ENCODE assay signal across 9 cellular contexts in genomic region chr11:61917043-61917356, GRCh38. TPM values are rescaled to one million over a fixed set of nuclear protein-coding genes. Genes with fewer than 3 reads are reported as not detected.
DNase-seq lines count a peak whose midpoint lies in the region; ATAC-seq and TF ChIP-seq lines count a peak whose summit lies in the region.
"Had no signal": no experiment of that assay in that cellular context is flagged by ENCODE, and none has a peak within 500 bp of the region (broad histone marks: within the 10 kb centered on the region; RNA-seq: fewer than 3 reads in every experiment).

No MANE protein-coding gene starts in this region.

- H3K4me1 ChIP-seq in mammary epithelial cell (ENCODE audit: insufficient read depth, low read length) = peaks cover 6% of the 10 kb centered on the region
- peaks cover 25% of the 10 kb centered on the region for H3K4me1 ChIP-seq in mesenchymal stem cell (ENCODE audit: control insufficient read depth, insufficient read depth, low read depth, low read length)

- H2AFZ ChIP-seq in mammary epithelial cell (ENCODE audit: low read depth, low read length) (peak overlapping the region; percentile 80), mesenchymal stem cell (ENCODE audit: low read depth, low read length) (peak overlapping the region; percentile 42)

- H3K27ac Mint-ChIP-seq in activated naive CD4-positive, alpha-beta T cell treated with anti-CD3 and anti-CD28 coated beads, Interleukin-2, amount 10 ng/mL, durations not matched to agents 7 days and 5 days = no peak overlapping the region
- no peak overlapping the region for H3K27ac Mint-ChIP-seq in type B pancreatic cell
- H3K27ac Mint-ChIP-seq: activated naive CD4-positive, alpha-beta T cell treated with anti-CD3 and anti-CD28 coated beads, Interleukin-2, amount 50 U/mL, for 72 hours had no signal

- H3K36me3 Mint-ChIP-seq in activated naive CD4-positive, alpha-beta T cell treated with anti-CD3 and anti-CD28 coated beads, Interleukin-2, amount 10 ng/mL, durations not matched to agents 7 days and 5 days = no peaks in the 10 kb centered on the region
- no peaks in the 10 kb centered on the region for H3K36me3 Mint-ChIP-seq in type B pancreatic cell

- CTCF ChIA-PET in activated naive CD4-positive, alpha-beta T cell treated with anti-CD3 and anti-CD28 coated beads, Interleukin-2, amount 10 ng/mL, durations not matched to agents 7 days and 5 days (lab: Charles Lee) = interaction anchor here (0.9 kb wide), 1 partner anchor 19 kb away, joined by 3 read pairs; no protein-coding TSS in a partner anchor
- CTCF ChIA-PET in mammary epithelial cell (lab: Charles Lee; ENCODE audit: low non-redundant PET) = no interaction called here

- BruUV-seq in mammary epithelial cell (replicated peaks; lab: Mats Ljungman, UMichigan) = no TSS peak

- H3K23ac ChIP-seq in mesenchymal stem cell (ENCODE audit: low read length in 2 of 2) = peak overlapping the region in 1 of 2 experiments; percentile 77

- H3K27me3 ChIP-seq in mammary epithelial cell (ENCODE audit: insufficient read depth, low read length) (peaks cover 6% of the 10 kb centered on the region), mesenchymal stem cell (ENCODE audit: control insufficient read depth in 1 of 2, insufficient read depth in 1 of 2, low read length in 2 of 2) (peaks cover 0 to 52% of the 10 kb centered on the region in 2 experiments)

- no peak for DNase-seq in activated naive CD4-positive, alpha-beta T cell treated with anti-CD3 and anti-CD28 coated beads, Interleukin-2, amount 10 ng/mL, durations not matched to agents 7 days and 5 days
- no peak for DNase-seq in activated naive CD4-positive, alpha-beta T cell treated with Interleukin-2 at 50 U/mL for 16 hours
- no peak for DNase-seq in mammary epithelial cell
- DNase-seq in mesenchymal stem cell = no peak
- no peak for DNase-seq in type B pancreatic cell (ENCODE audit: extremely low spot score, unreplicated experiment)
- no peak for DNase-seq in UCSD-AML1 (lab: John Stamatoyannopoulos, UW; ENCODE audit: unreplicated experiment)
- no peak for DNase-seq in NCI-H774 (lab: John Stamatoyannopoulos, UW)

- H3K27ac ChIP-seq in mammary epithelial cell (ENCODE audit: insufficient read depth, low read depth, low read length) (no peak overlapping the region), mesenchymal stem cell (ENCODE audit: low read length, poor library complexity, severe bottlenecking) (no peak overlapping the region)

- H3K4me2 ChIP-seq in mammary epithelial cell (ENCODE audit: insufficient read depth, low read depth, low read length) (peak overlapping the region; percentile 98), mesenchymal stem cell (ENCODE audit: low read length, poor library complexity, severe bottlenecking) (peak overlapping the region; percentile 83)

- H2BK12ac ChIP-seq in mesenchymal stem cell (ENCODE audit: low read length in 2 of 2) = peak overlapping the region in 1 of 2 experiments; percentile 74

- peak overlapping the region; percentile 100 for H2BK15ac ChIP-seq in mesenchymal stem cell (ENCODE audit: low read depth, poor library complexity, severe bottlenecking)

- intact Hi-C loops in mammary epithelial cell (cut with micrococcal nuclease) = no loop called here

- in situ Hi-C loops in mammary epithelial cell (cut with MboI; ENCODE audit: low sequenced_read_pairs in 2 of 2) = no loop called here

- H3K79me2 ChIP-seq in mammary epithelial cell (ENCODE audit: insufficient read depth, low read length) = no peaks in the 10 kb centered on the region

- peaks cover 77% of the 10 kb centered on the region for H3K27me3 Mint-ChIP-seq in activated naive CD4-positive, alpha-beta T cell treated with anti-CD3 and anti-CD28 coated beads, Interleukin-2, amount 10 ng/mL, durations not matched to agents 7 days and 5 days
- peaks cover 31% of the 10 kb centered on the region for H3K27me3 Mint-ChIP-seq in type B pancreatic cell

- dilution Hi-C loops in mammary epithelial cell (cut with HindIII; ENCODE audit: low sequenced_read_pairs) = no loop called here

- H3K4ac ChIP-seq in mesenchymal stem cell (ENCODE audit: low read depth in 1 of 2, low read length in 2 of 2) = no peak overlapping the region

- peaks cover 9% of the 10 kb centered on the region for H3K4me1 Mint-ChIP-seq in activated naive CD4-positive, alpha-beta T cell treated with anti-CD3 and anti-CD28 coated beads, Interleukin-2, amount 10 ng/mL, durations not matched to agents 7 days and 5 days
- H3K4me1 Mint-ChIP-seq in type B pancreatic cell (ENCODE audit: unreplicated experiment) = peaks cover 29% of the 10 kb centered on the region

- H4K20me1 ChIP-seq in mammary epithelial cell (ENCODE audit: insufficient read depth, low read length) = no peaks in the 10 kb centered on the region

- no peak overlapping the region for H4K8ac ChIP-seq in mesenchymal stem cell (ENCODE audit: low read length)

- no peaks in the 10 kb centered on the region for H3K36me3 ChIP-seq in mammary epithelial cell (ENCODE audit: insufficient read depth, low read length)
- no peaks in the 10 kb centered on the region for H3K36me3 ChIP-seq in mesenchymal stem cell (ENCODE audit: control insufficient read depth in 1 of 2, insufficient read depth in 2 of 2, low read depth in 1 of 2, low read length in 2 of 2)

- H4K91ac ChIP-seq in mesenchymal stem cell (ENCODE audit: low read length) = no peak overlapping the region

- H2BK5ac ChIP-seq in mesenchymal stem cell (ENCODE audit: low read depth, low read length, poor library complexity, severe bottlenecking) = no peak overlapping the region

- TF ChIP-seq CTCF in mammary epithelial cell (conservative IDR thresholded peaks at IDR 0.05 in 1 of 2, IDR thresholded peaks at IDR 0.05 in 1 of 2; ENCODE audit: extremely low read depth in 1 of 2, insufficient read depth in 1 of 2, low read depth in 1 of 2, low read length in 2 of 2) (no peak), type B pancreatic cell (conservative IDR thresholded peaks at IDR 0.05) (no peak)

- H3K18ac ChIP-seq in mesenchymal stem cell (ENCODE audit: low read depth in 1 of 2, low read length in 2 of 2) = peak overlapping the region; percentile 16 to 93

- H2AK5ac ChIP-seq in mesenchymal stem cell (ENCODE audit: low read length, severe bottlenecking) = no peak overlapping the region

- H3K9ac ChIP-seq in mammary epithelial cell (ENCODE audit: insufficient read depth, low read length) (no peak overlapping the region), mesenchymal stem cell (ENCODE audit: low read length) (peak overlapping the region; percentile 81)

- H3K14ac ChIP-seq in mesenchymal stem cell (ENCODE audit: low read length in 2 of 2) = peak overlapping the region in 1 of 2 experiments; percentile 69

- WGBS in mammary epithelial cell (ENCODE audit: low coverage, missing lambda C conversion rate) = no CpG with 5 or more reads among the region's 33 CpGs
- 11% methylated on average over 11 of the region's 33 CpGs for WGBS in mesenchymal stem cell

- no peaks in the 10 kb centered on the region for H3K9me3 Mint-ChIP-seq in activated naive CD4-positive, alpha-beta T cell treated with anti-CD3 and anti-CD28 coated beads, Interleukin-2, amount 10 ng/mL, durations not matched to agents 7 days and 5 days
- no peaks in the 10 kb centered on the region for H3K9me3 Mint-ChIP-seq in type B pancreatic cell
- H3K9me3 Mint-ChIP-seq: activated naive CD4-positive, alpha-beta T cell treated with anti-CD3 and anti-CD28 coated beads, Interleukin-2, amount 50 U/mL, for 72 hours had no signal

- no peaks in the 10 kb centered on the region for H3K9me3 ChIP-seq in mammary epithelial cell (replicated peaks; ENCODE audit: insufficient read depth, low read length)
- H3K9me3 ChIP-seq in mesenchymal stem cell (ENCODE audit: control insufficient read depth, low read length) = no peaks in the 10 kb centered on the region

- H3K4me3 ChIP-seq in mammary epithelial cell (replicated peaks in 1 of 3; ENCODE audit: insufficient read depth in 1 of 3, low read depth in 2 of 3, low read length in 3 of 3) = peak overlapping the region; percentile 38 to 59 (median 57)
- H3K4me3 ChIP-seq in mesenchymal stem cell (ENCODE audit: insufficient read depth in 1 of 2, low read depth in 1 of 2, low read length in 2 of 2) = peak overlapping the region; percentile 62 to 83

- H3K4me3 Mint-ChIP-seq in activated naive CD4-positive, alpha-beta T cell treated with anti-CD3 and anti-CD28 coated beads, Interleukin-2, amount 10 ng/mL, durations not matched to agents 7 days and 5 days = peak overlapping the region; percentile 44
- H3K4me3 Mint-ChIP-seq in type B pancreatic cell = peak overlapping the region; percentile 79

- no peak for ATAC-seq in HG03439 (IDR thresholded peaks at IDR 0.05; ENCODE audit: unreplicated experiment)

- H3K79me1 ChIP-seq in mesenchymal stem cell (replicated peaks; ENCODE audit: low read length, poor library complexity, severe bottlenecking) = no peaks in the 10 kb centered on the region

- H2BK120ac ChIP-seq in mesenchymal stem cell (ENCODE audit: low read depth, low read length) = peak overlapping the region; percentile 71

RNA-seq across cellular contexts. Expression of gene RAB3IL1, which starts 0.4 kb away (rescaled TPM):
- total RNA-seq in mammary epithelial cell (1 to 10 TPM; 1.4 to 2.3 TPM), type B pancreatic cell (ENCODE audit: low replicate concordance) (2.1 and 16.6 TPM in 2 replicates)
- polyA plus RNA-seq in mammary epithelial cell = 1.00 TPM
- 0.57 TPM for polyA minus RNA-seq in mammary epithelial cell
- polyA plus RNA-seq in mesenchymal stem cell (2013, experiment 1 of 2) = 10.9 TPM
- 10.4 TPM for polyA plus RNA-seq in mesenchymal stem cell (2013, experiment 2 of 2)

RNA-seq across cellular contexts. Expression of gene FADS3, which starts 25.7 kb away (rescaled TPM):
- total RNA-seq in mammary epithelial cell (100 to 1,000 TPM; 149 to 429 TPM), type B pancreatic cell (ENCODE audit: low replicate concordance) (4.4 and 10.0 TPM in 2 replicates)
- 128 TPM for polyA plus RNA-seq in mammary epithelial cell
- polyA minus RNA-seq in mammary epithelial cell = 183 TPM
- polyA plus RNA-seq in mesenchymal stem cell (2013, experiment 1 of 2) = 65.4 TPM
- 66.5 TPM for polyA plus RNA-seq in mesenchymal stem cell (2013, experiment 2 of 2)

RNA-seq across cellular contexts. Expression of gene BEST1, which starts 33.2 kb away (rescaled TPM):
- under 1 TPM; 0.24 to 0.67 TPM for total RNA-seq in mammary epithelial cell
- 0.14 TPM for polyA plus RNA-seq in mammary epithelial cell
- polyA minus RNA-seq in mammary epithelial cell = 0.26 TPM
- 2.9 TPM for polyA plus RNA-seq in mesenchymal stem cell (2013, experiment 1 of 2)
- polyA plus RNA-seq in mesenchymal stem cell (2013, experiment 2 of 2) = 2.6 TPM
- total RNA-seq in type B pancreatic cell (ENCODE audit: low replicate concordance) = 0.14 and 0.31 TPM in 2 replicates

RNA-seq across cellular contexts. Expression of gene FTH1, which starts 50.4 kb away (rescaled TPM):
- total RNA-seq in mammary epithelial cell = 1,000 to 10,000 TPM; 2,122 to 4,396 TPM
- polyA plus RNA-seq in mammary epithelial cell = 3,424 TPM
- polyA minus RNA-seq in mammary epithelial cell = 11,932 TPM
- polyA plus RNA-seq in mesenchymal stem cell (2013, experiment 1 of 2) = 3,841 TPM
- polyA plus RNA-seq in mesenchymal stem cell (2013, experiment 2 of 2) = 3,893 TPM
- total RNA-seq in type B pancreatic cell (ENCODE audit: low replicate concordance) = 1,346 and 2,108 TPM in 2 replicates

Comparison
In these comparisons a context has a peak if more than half of its experiments do, and no peak if none do; other contexts are left out.
1. RNA of gene FADS3, which starts 25.7 kb away (total RNA-seq): 149 to 429 TPM in mammary epithelial cell; 4.4 to 10.0 TPM in type B pancreatic cell; every median in the first group is over 10 times any median in the second.